18 cellular contexts compared by ENCODE assay signal in genomic region chr10:75205908-75206307, GRCh38. TPM values are rescaled to one million over a fixed set of nuclear protein-coding genes. Genes with fewer than 3 reads are reported as not detected.
DNase-seq lines count a peak whose midpoint lies in the region; ATAC-seq, FAIRE-seq and TF ChIP-seq lines count a peak whose summit lies in the region.
"Had no signal": no experiment of that assay in that cellular context is flagged by ENCODE, and none has a peak within 500 bp of the region (broad histone marks: within the 10 kb centered on the region; RNA-seq: fewer than 3 reads in every experiment).

No MANE protein-coding gene starts in this region.

- H3K4me1 ChIP-seq in K562 (replicated peaks in 1 of 2; ENCODE audit: control insufficient read depth in 2 of 2, insufficient read depth in 2 of 2, low read length in 2 of 2), result peaks cover 32 to 41% of the 10 kb centered on the region in 2 experiments

- no peak overlapping the region for H3K9ac ChIP-seq in K562 (ENCODE audit: insufficient read depth in 1 of 2, low read depth in 2 of 2, low read length in 2 of 2)
- H3K9ac ChIP-seq: BLaER1 treated with 17β-estradiol and CSF1 and Interleukin-3, amounts not matched to agents 10 nM and 100 nM had no signal

- H3K36me3 ChIP-seq in K562 (ENCODE audit: control insufficient read depth, insufficient read depth, low read length), result no peaks in the 10 kb centered on the region; the same call in 2 of the 3 replicates

- in situ Hi-C loops in K562 (cut with MboI), result no loop called here

- POLR2A ChIA-PET in K562 (lab: Yijun Ruan, JAX), result interaction anchor here (0.7 to 8.9 kb wide), 10 partner anchors 10 to 1463 kb away, joined by 3 to 74 read pairs (median 3); no protein-coding TSS in a partner anchor

- H4K20me1 ChIP-seq in K562 (replicated peaks; ENCODE audit: control insufficient read depth, insufficient read depth, low read length), result 0 out of 2 replicates have a peak, but pooled peaks cover under 1% of the 10 kb centered on the region

- intact Hi-C loops in cardiac septum (cut with DNase I), result no loop called here
- intact Hi-C loops in left ventricle myocardium superior (cut with micrococcal nuclease), result no loop called here
- intact Hi-C loops in K562 (cut with micrococcal nuclease), result no loop called here

- H3K27me3 ChIP-seq in K562 (ENCODE audit: control insufficient read depth in 2 of 2, insufficient read depth in 2 of 2, low read length in 2 of 2), result no peaks in the 10 kb centered on the region
- H3K27me3 ChIP-seq: BLaER1 treated with 17β-estradiol and CSF1 and Interleukin-3, amounts not matched to agents 10 nM and 100 nM had no signal

- peak; percentile 33 for DNase-seq in cardiac septum (ENCODE audit: low spot score)
- no peak for DNase-seq in left ventricle myocardium superior
- no peak for DNase-seq in K562 (ENCODE audit: extremely low read depth in 1 of 4, low spot score in 3 of 4)
- DNase-seq in mesenteric fat pad (ENCODE audit: low spot score), result peak; percentile 26
- DNase-seq in NCI-H1417 (lab: John Stamatoyannopoulos, UW), result no peak
- no peak for DNase-seq in DMS79 treated with DMSO at 0.1 percent for 48 hours (lab: John Stamatoyannopoulos, UW)
- no peak for DNase-seq in NCI-H1092 treated with DMSO at 0.1 percent for 48 hours (lab: John Stamatoyannopoulos, UW)
- DNase-seq: ACHN; Calu3; CD4-positive, CD25-positive, alpha-beta regulatory T cell; DND-41; GDM1 had no signal

- TF ChIP-seq RAD21 in K562 (CRISPR knock-in tag; conservative IDR thresholded peaks at IDR 0.05 in 1 of 2, IDR thresholded peaks at IDR 0.05 in 1 of 2), result no peak

- no peak for TF ChIP-seq POLR2A in K562 (conservative IDR thresholded peaks at IDR 0.05)

- ATAC-seq in left ventricle myocardium superior (no peak), K562 (no peak), GM18498 (IDR thresholded peaks at IDR 0.05; ENCODE audit: unreplicated experiment) (no peak)
- ATAC-seq: HCT116 had no signal

- no peak for TF ChIP-seq CTCF in K562 (IDR thresholded peaks at IDR 0.05 in 2 of 3, conservative IDR thresholded peaks at IDR 0.05 in 1 of 3; ENCODE audit: insufficient read depth in 2 of 3, low read depth in 1 of 3, low read length in 3 of 3)

- no peak for FAIRE-seq in K562 (lab: Jason Lieb, UNC)
- FAIRE-seq: GM12892, GM19239, H54 had no signal

- H3K4me3 ChIP-seq in K562, result no peak overlapping the region
- H3K4me3 ChIP-seq: BLaER1 treated with 17β-estradiol and CSF1 and Interleukin-3, amounts not matched to agents 10 nM and 100 nM had no signal

- no peaks in the 10 kb centered on the region for H3K9me3 ChIP-seq in K562 (replicated peaks; ENCODE audit: control insufficient read depth, insufficient read depth, low read depth, low read length)
- H3K9me3 ChIP-seq: BLaER1 treated with 17β-estradiol and CSF1 and Interleukin-3, amounts not matched to agents 10 nM and 100 nM had no signal

- H3K79me2 ChIP-seq in K562 (ENCODE audit: control insufficient read depth, insufficient read depth, low read length), result peaks cover 5% of the 10 kb centered on the region

- H3K4me2 ChIP-seq in K562 (ENCODE audit: insufficient read depth, low read length), result no peak overlapping the region
- H3K4me2 ChIP-seq: BLaER1 treated with 17β-estradiol and CSF1 and Interleukin-3, amounts not matched to agents 10 nM and 100 nM had no signal

- no peak for TF ChIP-seq EP300 in K562 (IDR thresholded peaks at IDR 0.05; ENCODE audit: low read length)

- no peak overlapping the region for H3K27ac ChIP-seq in K562 (ENCODE audit: extremely low read depth, low read depth, low read length)
- H3K27ac ChIP-seq: BLaER1 treated with 17β-estradiol and CSF1 and Interleukin-3, amounts not matched to agents 10 nM and 100 nM had no signal

- no peaks in the 10 kb centered on the region for H3K9me1 ChIP-seq in K562 (ENCODE audit: control insufficient read depth, insufficient read depth, low read length)

- no peak overlapping the region for H2AFZ ChIP-seq in K562 (ENCODE audit: low read depth, low read length)

- BruUV-seq in K562 (replicated peaks; lab: Mats Ljungman, UMichigan), result no TSS peak

- 55% methylated on average over 2 of the region's 2 CpGs for WGBS in K562 (ENCODE audit: insufficient coverage, low coverage, missing lambda C conversion rate)

- CTCF ChIA-PET in K562 (lab: Yijun Ruan, JAX; ENCODE audit: low intra/inter-chr PET ratio), result no interaction called here

TF ChIP-seq in K562, 482 proteins besides CTCF, POLR2A, EP300 and RAD21 (continues in another document):
- TF ChIP-seq POLR2AphosphoS5 (IDR thresholded peaks at IDR 0.05; ENCODE audit: control insufficient read depth, insufficient read depth, low read depth, low read length) (no peak), ARID4B (CRISPR knock-in tag; IDR thresholded peaks at IDR 0.05) (no peak), MCM3 (IDR thresholded peaks at IDR 0.05) (no peak), ZFPM2 (CRISPR knock-in tag; IDR thresholded peaks at IDR 0.05) (no peak), KDM1A (IDR thresholded peaks at IDR 0.05) (0 out of 4 replicates have a peak, but pooled peaks of 1 of the 2 experiments have one; percentile 18), XRCC3 (IDR thresholded peaks at IDR 0.05) (no peak)

RNA-seq across cellular contexts. Expression of gene VDAC2, which starts 4.7 kb away (rescaled TPM):
- total RNA-seq in cardiac septum, result 388 TPM
- 493 TPM for total RNA-seq in left ventricle myocardium superior
- total RNA-seq in K562 (2011; cell fraction: chromatin; rRNA removed; ENCODE audit: low replicate concordance), result 126 and 193 TPM in 2 replicates
- total RNA-seq in K562 (2011; cell fraction: nucleolus; rRNA removed), result 95.3 and 108 TPM in 2 replicates
- 134 and 160 TPM in 2 replicates for total RNA-seq in K562 (2011; cell fraction: nucleoplasm; rRNA removed)
- total RNA-seq in K562 (2014; rRNA removed), result 188 and 201 TPM in 2 replicates
- 450 and 500 TPM in 2 replicates for total RNA-seq in K562 (2014; rRNA removed; fragmentation: Illumina TruSeq; extraction: Trizol)
- total RNA-seq in K562 (2015; rRNA removed; fragmentation: Illumina TruSeq; extraction: Trizol), result 331 and 336 TPM in 2 replicates
- 398 and 422 TPM in 2 replicates for total RNA-seq in K562 (2021)
- 139 and 166 TPM in 2 replicates for polyA plus RNA-seq in K562 (2011; rRNA removed)
- polyA plus RNA-seq in K562 (2011; cell fraction: cytosol; rRNA removed), result 67.4 and 154 TPM in 2 replicates
- 117 and 202 TPM in 2 replicates for polyA plus RNA-seq in K562 (2011; cell fraction: nucleus; rRNA removed)
- 354 and 375 TPM in 2 replicates for polyA plus RNA-seq in K562 (2012)
- 379 and 424 TPM in 2 replicates for polyA plus RNA-seq in K562 (2014; fragmentation: Illumina TruSeq; extraction: Trizol)
- 100 to 1,000 TPM; 208 to 250 TPM for polyA plus RNA-seq in K562 (2014; fragmentation: Nextera tagmentation; extraction: Ambion mirVana)
- polyA plus RNA-seq in K562 (2014; rRNA removed), result 198 and 219 TPM in 2 replicates
- polyA minus RNA-seq in K562 (2011; rRNA and poly(A)+ RNA removed), result 177 and 198 TPM in 2 replicates
- 116 and 122 TPM in 2 replicates for polyA minus RNA-seq in K562 (2011; cell fraction: cytosol; rRNA and poly(A)+ RNA removed)
- 47.5 and 87.7 TPM in 2 replicates for polyA minus RNA-seq in K562 (2011; cell fraction: nucleus; rRNA and poly(A)+ RNA removed)
- 164 TPM for total RNA-seq in mesenteric fat pad

RNA-seq across cellular contexts. Expression of gene COMTD1, which starts 29.8 kb away (rescaled TPM):
- total RNA-seq in cardiac septum (29.2 TPM), left ventricle myocardium superior (30.8 TPM), K562 (2014; rRNA removed) (112 and 115 TPM in 2 replicates), K562 (2014; rRNA removed; fragmentation: Illumina TruSeq; extraction: Trizol) (3.2 and 5.0 TPM in 2 replicates), K562 (2015; rRNA removed; fragmentation: Illumina TruSeq; extraction: Trizol) (18.5 and 21.3 TPM in 2 replicates), K562 (2021) (79.9 and 82.9 TPM in 2 replicates), mesenteric fat pad (19.6 TPM)
- 9.9 and 40.2 TPM in 2 replicates for total RNA-seq in K562 (2011; cell fraction: chromatin; rRNA removed; ENCODE audit: low replicate concordance)
- total RNA-seq in K562 (2011; cell fraction: nucleolus; rRNA removed), result 75.5 and 100 TPM in 2 replicates
- total RNA-seq in K562 (2011; cell fraction: nucleoplasm; rRNA removed), result 30.5 and 32.2 TPM in 2 replicates
- polyA plus RNA-seq in K562 (2011; rRNA removed) (13.7 and 19.5 TPM in 2 replicates), K562 (2014; fragmentation: Illumina TruSeq; extraction: Trizol) (4.0 and 11.3 TPM in 2 replicates), K562 (2014; fragmentation: Nextera tagmentation; extraction: Ambion mirVana) (1 to 10 TPM in 1 of 2 experiments, under 1 TPM in 1; 0.41 to 1.4 TPM), K562 (2014; rRNA removed) (89.4 and 98.3 TPM in 2 replicates)
- polyA plus RNA-seq in K562 (2011; cell fraction: cytosol; rRNA removed), result 22.6 and 106 TPM in 2 replicates
- polyA plus RNA-seq in K562 (2011; cell fraction: nucleus; rRNA removed), result 73.7 and 157 TPM in 2 replicates
- polyA plus RNA-seq in K562 (2012), result 39.2 and 59.3 TPM in 2 replicates
- polyA minus RNA-seq in K562 (2011; rRNA and poly(A)+ RNA removed), result 1.0 and 2.8 TPM in 2 replicates
- polyA minus RNA-seq in K562 (2011; cell fraction: cytosol; rRNA and poly(A)+ RNA removed), result 9.5 and 13.7 TPM in 2 replicates
- 17.2 and 17.6 TPM in 2 replicates for polyA minus RNA-seq in K562 (2011; cell fraction: nucleus; rRNA and poly(A)+ RNA removed)

Comparison
In these comparisons a context has a peak if more than half of its experiments do, and no peak if none do; other contexts are left out.
1. DNase-seq: peak in cardiac septum (single experiment) and mesenteric fat pad (single experiment); none in left ventricle myocardium superior (single experiment), K562 (0 of 4), NCI-H1417 (0 of 3), DMS79 treated with DMSO at 0.1 percent for 48 hours (single experiment) and NCI-H1092 treated with DMSO at 0.1 percent for 48 hours (single experiment).